Comparison of ENCODE assay signal across 11 cellular contexts in the genomic region with DNA sequence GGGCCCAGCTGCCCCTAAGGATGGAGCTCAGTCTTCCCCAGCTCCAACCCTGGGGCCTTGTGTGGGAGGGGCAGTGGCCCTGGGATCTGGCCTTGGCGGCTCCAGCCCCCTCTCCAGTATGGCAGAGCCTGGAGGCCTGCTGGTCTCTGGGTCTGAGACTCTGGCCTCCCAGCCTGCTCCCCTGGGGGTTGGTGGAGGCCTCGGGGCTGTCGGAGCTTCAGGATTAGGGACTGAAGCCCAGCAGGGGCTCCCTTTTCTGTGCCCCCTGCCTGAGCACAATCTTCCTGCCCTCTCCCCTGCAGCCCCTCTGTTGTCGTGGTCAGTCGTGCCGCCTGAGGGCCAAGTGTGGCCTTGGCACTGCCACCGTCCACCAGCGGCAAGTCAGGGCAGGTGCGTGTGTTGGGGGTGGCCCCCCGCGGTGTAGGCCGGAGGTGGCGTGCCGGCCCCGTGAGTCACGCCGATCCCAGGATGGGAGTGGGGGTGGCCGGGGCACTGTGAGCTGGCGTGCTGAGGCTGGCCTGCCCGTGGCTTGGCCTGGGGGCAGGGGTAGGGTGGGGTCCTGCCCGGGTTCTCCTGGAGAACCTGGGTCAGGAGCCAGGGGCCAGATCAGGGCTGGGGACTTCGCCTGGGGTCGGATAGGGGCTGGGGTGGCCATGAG. TPM values are rescaled to one million over a fixed set of nuclear protein-coding genes. Genes with fewer than 3 reads are reported as not detected.
DNase-seq lines count a peak whose midpoint lies in the region; ATAC-seq and TF ChIP-seq lines count a peak whose summit lies in the region.
"Had no signal": no experiment of that assay in that cellular context is flagged by ENCODE, and none has a peak within 500 bp of the region (broad histone marks: within the 10 kb centered on the region; RNA-seq: fewer than 3 reads in every experiment).

No MANE protein-coding gene starts in this region.

- H3K36me3 Mint-ChIP-seq in chondrocyte (ENCODE audit: low read depth): no peaks in the 10 kb centered on the region
- H3K36me3 Mint-ChIP-seq: memory B cell had no signal

- no peaks in the 10 kb centered on the region for H3K9me3 Mint-ChIP-seq in chondrocyte (ENCODE audit: low read depth)
- H3K9me3 Mint-ChIP-seq: memory B cell had no signal

- no peak overlapping the region for H3K4me3 ChIP-seq in neutrophil (ENCODE audit: low read depth in 1 of 2, low read length in 1 of 2)
- no peak overlapping the region for H3K4me3 ChIP-seq in effector memory CD4-positive, alpha-beta T cell (ENCODE audit: insufficient read depth, low read depth, low read length, poor library complexity, severe bottlenecking)

- no peaks in the 10 kb centered on the region for H3K9me3 ChIP-seq in neutrophil
- no peaks in the 10 kb centered on the region for H3K9me3 ChIP-seq in effector memory CD4-positive, alpha-beta T cell (ENCODE audit: control insufficient read depth, low read length)

- peak overlapping the region; percentile 94 for H3K27ac ChIP-seq in neutrophil
- H3K27ac ChIP-seq in effector memory CD4-positive, alpha-beta T cell (ENCODE audit: insufficient read depth, low read length, poor library complexity, severe bottlenecking): no peak overlapping the region

- no peaks in the 10 kb centered on the region for H3K36me3 ChIP-seq in neutrophil
- H3K36me3 ChIP-seq in effector memory CD4-positive, alpha-beta T cell (ENCODE audit: control insufficient read depth, insufficient read depth, low read length): no peaks in the 10 kb centered on the region

- DNase-seq in 8988T (peak; percentile 100), LHCN-M2 (ENCODE audit: low read depth) (peak; percentile 66), chondrocyte (ENCODE audit: low spot score) (no peak)
- no peak for DNase-seq in effector memory CD4-positive, alpha-beta T cell
- DNase-seq in activated naive CD4-positive, alpha-beta T cell treated with anti-CD3 and anti-CD28 coated beads, Interleukin-2, amount 50 U/mL, for 16 hours: no peak
- DNase-seq: NCI-H2227 treated with DMSO at 0.1 percent for 48 hours had no signal

- no peak for ATAC-seq in HG02798 (IDR thresholded peaks at IDR 0.05; ENCODE audit: poor library complexity, unreplicated experiment)
- no peak for ATAC-seq in HG03045 (IDR thresholded peaks at IDR 0.05; ENCODE audit: unreplicated experiment)
- ATAC-seq: Right ventricle myocardium inferior had no signal

- H3K27ac Mint-ChIP-seq in chondrocyte (ENCODE audit: unreplicated experiment): peak overlapping the region; percentile 65

- no peaks in the 10 kb centered on the region for H3K27me3 Mint-ChIP-seq in chondrocyte (ENCODE audit: low read depth)
- H3K27me3 Mint-ChIP-seq: memory B cell had no signal

- peak overlapping the region; percentile 13 for H3K4me3 Mint-ChIP-seq in chondrocyte (ENCODE audit: unreplicated experiment)
- H3K4me3 Mint-ChIP-seq: memory B cell had no signal

- no peaks in the 10 kb centered on the region for H3K27me3 ChIP-seq in neutrophil
- no peaks in the 10 kb centered on the region for H3K27me3 ChIP-seq in effector memory CD4-positive, alpha-beta T cell (replicated peaks; ENCODE audit: control insufficient read depth, insufficient read depth, low read length, poor library complexity, severe bottlenecking)

- peaks cover 63% of the 10 kb centered on the region for H3K4me1 Mint-ChIP-seq in chondrocyte (ENCODE audit: low read depth)

- peaks cover 97 to 100% of the 10 kb centered on the region in 2 experiments for H3K4me1 ChIP-seq in neutrophil (ENCODE audit: control insufficient read depth in 1 of 2, insufficient read depth in 1 of 2, low read depth in 1 of 2, low read length in 1 of 2)
- peaks cover 21% of the 10 kb centered on the region for H3K4me1 ChIP-seq in effector memory CD4-positive, alpha-beta T cell (ENCODE audit: control insufficient read depth, insufficient read depth, low read length, poor library complexity, severe bottlenecking)

- TF ChIP-seq CTCF in chondrocyte (IDR thresholded peaks at IDR 0.05) (no peak), neutrophil (IDR thresholded peaks at IDR 0.05) (no peak)

RNA-seq across cellular contexts. Expression of a gene that starts 53.6 kb away (rescaled TPM):
- total RNA-seq in LHCN-M2 (2014; rRNA removed) (19.1 and 20.4 TPM in 2 replicates), chondrocyte (27.3 to 28.2 TPM (median 27.9 TPM) in 3 replicates)
- 20.9 TPM for polyA plus RNA-seq in LHCN-M2 (2012)

Comparison
In these comparisons a context has a peak if more than half of its experiments do, and no peak if none do; other contexts are left out.
1. DNase-seq: peak in 8988T (single experiment) and LHCN-M2 (single experiment); none in chondrocyte (single experiment), effector memory CD4-positive, alpha-beta T cell (0 of 3) and activated naive CD4-positive, alpha-beta T cell treated with anti-CD3 and anti-CD28 coated beads, Interleukin-2, amount 50 U/mL, for 16 hours (single experiment).